Comparison of ENCODE assay signal across 1 cellular context in genomic region chr1:46275030-46275337, GRCh38.
TF ChIP-seq lines count a peak whose summit lies in the region.

No MANE protein-coding gene starts in this region.

TF ChIP-seq in HEK293, 187 proteins besides CTCF, POLR2A, EP300 and RAD21 (continued from another document):
- TF ChIP-seq ZNF366 (tag by site-specific recombination; conservative IDR thresholded peaks at IDR 0.05) (0 out of 2 replicates have a peak, but pooled peaks have one; percentile 24), ZNF423 (tag by site-specific recombination; IDR thresholded peaks at IDR 0.05) (no peak), ZNF473 (tag by site-specific recombination; IDR thresholded peaks at IDR 0.05) (no peak)
